20 cellular contexts compared by ENCODE assay signal in genomic region chr2:164847966-164848365, GRCh38. TPM values are rescaled to one million over a fixed set of nuclear protein-coding genes. Genes with fewer than 3 reads are reported as not detected.
A peak's percentile ranks its signal among the peaks of the same experiment; 100 is the strongest.
DNase-seq lines count a peak whose midpoint lies in the region; ATAC-seq, FAIRE-seq and TF ChIP-seq lines count a peak whose summit lies in the region.
"Had no signal": no experiment of that assay in that cellular context is flagged by ENCODE, and none has a peak within 500 bp of the region (broad histone marks: within the 10 kb centered on the region; RNA-seq: fewer than 3 reads in every experiment).

No MANE protein-coding gene starts in this region.

- H3K14ac ChIP-seq in mesenchymal stem cell (ENCODE audit: low read length in 2 of 2): no peak overlapping the region

- no peak overlapping the region for H2BK120ac ChIP-seq in mesenchymal stem cell (ENCODE audit: low read depth, low read length)

- no peak overlapping the region for H3K18ac ChIP-seq in mesenchymal stem cell (ENCODE audit: low read depth in 1 of 2, low read length in 2 of 2)

- H3K27me3 ChIP-seq in bronchial epithelial cell (ENCODE audit: control insufficient read depth, insufficient read depth, low read length) (no peaks in the 10 kb centered on the region), mesenchymal stem cell (ENCODE audit: control insufficient read depth in 1 of 2, insufficient read depth in 1 of 2, low read length in 2 of 2) (no peaks in the 10 kb centered on the region)
- H3K27me3 ChIP-seq: gastrocnemius medialis, spleen had no signal

- no peaks in the 10 kb centered on the region for H3K36me3 ChIP-seq in bronchial epithelial cell (ENCODE audit: control insufficient read depth, insufficient read depth, low read length)
- no peaks in the 10 kb centered on the region for H3K36me3 ChIP-seq in mesenchymal stem cell (ENCODE audit: control insufficient read depth in 1 of 2, insufficient read depth in 2 of 2, low read depth in 1 of 2, low read length in 2 of 2)
- H3K36me3 ChIP-seq: gastrocnemius medialis, HAP-1, spleen had no signal

- no peak overlapping the region for H4K8ac ChIP-seq in mesenchymal stem cell (ENCODE audit: low read length)

- H2BK5ac ChIP-seq in mesenchymal stem cell (ENCODE audit: low read depth, low read length, poor library complexity, severe bottlenecking): no peak overlapping the region

- TF ChIP-seq CTCF in bronchial epithelial cell (IDR thresholded peaks at IDR 0.05; ENCODE audit: insufficient read depth, low read length, severe bottlenecking): no peak

- DNase-seq in H4 (ENCODE audit: low spot score): peak; percentile 77
- DNase-seq in NCI-H2227 treated with DMSO at 0.1 percent for 48 hours (lab: John Stamatoyannopoulos, UW): peak; percentile 30
- DNase-seq in bronchial epithelial cell (ENCODE audit: low read depth): peak; percentile 92
- DNase-seq in mesenchymal stem cell: peak; percentile 16
- DNase-seq in HUDEP-2 (lab: John Stamatoyannopoulos, UW; ENCODE audit: unreplicated experiment in 76 of 76): no peak
- DNase-seq: activated B cell treated with CpG ODN at 0.5 μM for 24 hours; activated naive CD4-positive, alpha-beta T cell treated with Interleukin-2 at 50 U/mL for 16 hours; Caco-2; effector CD4-positive, alpha-beta T cell; gastrocnemius medialis; NCI-H345; spleen; T-cell had no signal

- no peak overlapping the region for H3K9ac ChIP-seq in mesenchymal stem cell (ENCODE audit: low read length)
- H3K9ac ChIP-seq: KMS-11 had no signal

- H3K9me3 ChIP-seq in mesenchymal stem cell (ENCODE audit: control insufficient read depth, low read length): no peaks in the 10 kb centered on the region
- H3K9me3 ChIP-seq: Caco-2, gastrocnemius medialis, HAP-1, spleen had no signal

- H3K79me1 ChIP-seq in mesenchymal stem cell (replicated peaks; ENCODE audit: low read length, poor library complexity, severe bottlenecking): no peaks in the 10 kb centered on the region

- FAIRE-seq in bronchial epithelial cell (lab: Jason Lieb, UNC): no peak

- H2BK12ac ChIP-seq in mesenchymal stem cell (ENCODE audit: low read length in 2 of 2): no peak overlapping the region

- H3K4me3 ChIP-seq in bronchial epithelial cell (ENCODE audit: low read depth, low read length) (no peak overlapping the region), mesenchymal stem cell (ENCODE audit: insufficient read depth in 1 of 2, low read depth in 1 of 2, low read length in 2 of 2) (no peak overlapping the region)
- H3K4me3 ChIP-seq: gastrocnemius medialis, HAP-1, spleen had no signal

- H2BK15ac ChIP-seq in mesenchymal stem cell (ENCODE audit: low read depth, poor library complexity, severe bottlenecking): no peak overlapping the region

- no peak overlapping the region for H3K4ac ChIP-seq in mesenchymal stem cell (ENCODE audit: low read depth in 1 of 2, low read length in 2 of 2)

- 92% methylated on average over 1 of the region's 1 CpG for WGBS in mesenchymal stem cell

- no peak overlapping the region for H2AFZ ChIP-seq in mesenchymal stem cell (ENCODE audit: low read depth, low read length)

- no peak overlapping the region for H3K23ac ChIP-seq in mesenchymal stem cell (ENCODE audit: low read length in 2 of 2)

- no peak overlapping the region for H3K27ac ChIP-seq in mesenchymal stem cell (ENCODE audit: low read length, poor library complexity, severe bottlenecking)
- H3K27ac ChIP-seq: gastrocnemius medialis, HL-60, KMS-11 had no signal

- H4K91ac ChIP-seq in mesenchymal stem cell (ENCODE audit: low read length): no peak overlapping the region

- no peak for ATAC-seq in GM21529 (IDR thresholded peaks at IDR 0.05; ENCODE audit: unreplicated experiment)
- ATAC-seq in HG02759 (IDR thresholded peaks at IDR 0.05; ENCODE audit: unreplicated experiment): no peak
- no peak for ATAC-seq in HG02970 (IDR thresholded peaks at IDR 0.05; ENCODE audit: low FRiP score, unreplicated experiment)
- ATAC-seq: gastrocnemius medialis, Panc1, T-cell had no signal

- H3K4me1 ChIP-seq in mesenchymal stem cell (ENCODE audit: control insufficient read depth, insufficient read depth, low read depth, low read length): no peaks in the 10 kb centered on the region
- H3K4me1 ChIP-seq: gastrocnemius medialis had no signal

- H2AK5ac ChIP-seq in mesenchymal stem cell (ENCODE audit: low read length, severe bottlenecking): no peak overlapping the region

- H3K4me2 ChIP-seq in mesenchymal stem cell (ENCODE audit: low read length, poor library complexity, severe bottlenecking): no peak overlapping the region
- H3K4me2 ChIP-seq: KMS-11 had no signal

RNA-seq across cellular contexts. Expression of gene COBLL1, which starts 6.3 kb away (rescaled TPM):
- total RNA-seq in H4 (2014; rRNA removed; shearing (Covaris generic)): 5.0 and 15.8 TPM in 2 replicates
- total RNA-seq in bronchial epithelial cell: 10.5 and 18.9 TPM in 2 replicates
- 4.2 TPM for polyA plus RNA-seq in mesenchymal stem cell (2013, experiment 1 of 2)
- polyA plus RNA-seq in mesenchymal stem cell (2013, experiment 2 of 2): 3.8 TPM

Comparison
In these comparisons a context has a peak if more than half of its experiments do, and no peak if none do; other contexts are left out.
1. DNase-seq: peak in H4 (single experiment), NCI-H2227 treated with DMSO at 0.1 percent for 48 hours (single experiment), bronchial epithelial cell (single experiment) and mesenchymal stem cell (single experiment); none in HUDEP-2 (0 of 76).